Comparison of ENCODE assay signal across 12 cellular contexts in genomic region chr18:59960272-59960671, GRCh38.
DNase-seq lines count a peak whose midpoint lies in the region; ATAC-seq and TF ChIP-seq lines count a peak whose summit lies in the region.
"Had no signal": no experiment of that assay in that cellular context is flagged by ENCODE, and none has a peak within 500 bp of the region (broad histone marks: within the 10 kb centered on the region; RNA-seq: fewer than 3 reads in every experiment).

No MANE protein-coding gene starts in this region.

- TF ChIP-seq POLR2A in heart left ventricle (IDR thresholded peaks at IDR 0.05), result no peak

- peaks cover 12% of the 10 kb centered on the region for H3K27me3 Mint-ChIP-seq in activated CD4-positive, alpha-beta T cell treated with anti-CD3 and anti-CD28 coated beads for 36 hours
- H3K27me3 Mint-ChIP-seq in activated T-helper 17 cell treated with anti-CD3 and anti-CD28 coated beads, Interleukin-2, amount 50 U/mL, for 72 hours, result peaks cover 19% of the 10 kb centered on the region
- peaks cover 4% of the 10 kb centered on the region for H3K27me3 Mint-ChIP-seq in type B pancreatic cell

- no peaks in the 10 kb centered on the region for H3K36me3 ChIP-seq in KMS-11 (ENCODE audit: insufficient read depth)
- no peaks in the 10 kb centered on the region for H3K36me3 ChIP-seq in colonic mucosa
- no peaks in the 10 kb centered on the region for H3K36me3 ChIP-seq in heart left ventricle
- H3K36me3 ChIP-seq: BLaER1 treated with 17β-estradiol and CSF1 and Interleukin-3, amounts not matched to agents 10 nM and 100 nM had no signal

- no peaks in the 10 kb centered on the region for H3K36me3 Mint-ChIP-seq in activated CD4-positive, alpha-beta T cell treated with anti-CD3 and anti-CD28 coated beads for 36 hours (ENCODE audit: low read depth)
- no peaks in the 10 kb centered on the region for H3K36me3 Mint-ChIP-seq in activated T-helper 17 cell treated with anti-CD3 and anti-CD28 coated beads, Interleukin-2, amount 50 U/mL, for 72 hours (ENCODE audit: low read depth)
- H3K36me3 Mint-ChIP-seq in type B pancreatic cell, result no peaks in the 10 kb centered on the region

- H3K27ac Mint-ChIP-seq in activated CD4-positive, alpha-beta T cell treated with anti-CD3 and anti-CD28 coated beads for 36 hours, result no peak overlapping the region
- H3K27ac Mint-ChIP-seq in activated T-helper 17 cell treated with anti-CD3 and anti-CD28 coated beads, Interleukin-2, amount 50 U/mL, for 72 hours, result peak overlapping the region; percentile 21
- peak overlapping the region; percentile 73 for H3K27ac Mint-ChIP-seq in type B pancreatic cell

- H3K4me2 ChIP-seq in KMS-11, result peak overlapping the region; percentile 23; the same call in 1 of the 2 replicates

- H4K20me1 ChIP-seq in KMS-11 (ENCODE audit: insufficient read depth), result no peaks in the 10 kb centered on the region
- H4K20me1 ChIP-seq: BLaER1 treated with 17β-estradiol and CSF1 and Interleukin-3, amounts not matched to agents 10 nM and 100 nM had no signal

- H3K4me1 ChIP-seq in KMS-11 (ENCODE audit: low read depth, poor library complexity, severe bottlenecking), result peaks cover 61% of the 10 kb centered on the region
- H3K4me1 ChIP-seq in colonic mucosa, result no peaks in the 10 kb centered on the region
- peaks cover 0 to 4% (median 0%) of the 10 kb centered on the region in 12 donors for H3K4me1 ChIP-seq in heart left ventricle

- H3K27me3 ChIP-seq in KMS-11 (ENCODE audit: insufficient read depth, low read depth), result no peaks in the 10 kb centered on the region
- H3K27me3 ChIP-seq in colonic mucosa, result no peaks in the 10 kb centered on the region
- H3K27me3 ChIP-seq in heart left ventricle, result peaks cover 0 to 5% (median 0%) of the 10 kb centered on the region in 9 donors
- H3K27me3 ChIP-seq: BLaER1 treated with 17β-estradiol and CSF1 and Interleukin-3, amounts not matched to agents 10 nM and 100 nM had no signal

- H3K4me1 Mint-ChIP-seq in activated CD4-positive, alpha-beta T cell treated with anti-CD3 and anti-CD28 coated beads for 36 hours, result peaks cover 10% of the 10 kb centered on the region
- H3K4me1 Mint-ChIP-seq in activated T-helper 17 cell treated with anti-CD3 and anti-CD28 coated beads, Interleukin-2, amount 50 U/mL, for 72 hours, result no peaks in the 10 kb centered on the region
- peaks cover 8% of the 10 kb centered on the region for H3K4me1 Mint-ChIP-seq in type B pancreatic cell (ENCODE audit: unreplicated experiment)

- H3K9me3 ChIP-seq in colonic mucosa, result no peaks in the 10 kb centered on the region
- no peaks in the 10 kb centered on the region for H3K9me3 ChIP-seq in heart left ventricle

- H3K4me3 Mint-ChIP-seq in activated CD4-positive, alpha-beta T cell treated with anti-CD3 and anti-CD28 coated beads for 36 hours, result no peak overlapping the region
- H3K4me3 Mint-ChIP-seq in activated T-helper 17 cell treated with anti-CD3 and anti-CD28 coated beads, Interleukin-2, amount 50 U/mL, for 72 hours, result no peak overlapping the region
- H3K4me3 Mint-ChIP-seq in type B pancreatic cell, result no peak overlapping the region

- intact Hi-C loops in activated CD4-positive, alpha-beta T cell treated with anti-CD3 and anti-CD28 coated beads for 36 hours (cut with DNase I, micrococcal nuclease), result no loop called here
- intact Hi-C loops in colonic mucosa (cut with DNase I), result no loop called here
- intact Hi-C loops in heart left ventricle (cut with DNase I), result loop anchor here in 1 of 10 donors (10.0 kb wide), 1 partner anchor 125 kb away; no protein-coding TSS in a partner anchor

- H3K27ac ChIP-seq in KMS-11 (no peak overlapping the region), colonic mucosa (no peak overlapping the region), heart left ventricle (no peak overlapping the region)
- H3K27ac ChIP-seq: BLaER1 treated with 17β-estradiol and CSF1 and Interleukin-3, amounts not matched to agents 10 nM and 100 nM had no signal

- POLR2A ChIA-PET in activated CD4-positive, alpha-beta T cell treated with anti-CD3 and anti-CD28 coated beads for 36 hours (lab: Charles Lee), result no interaction called here

- H3K4me3 ChIP-seq in KMS-11 (IDR thresholded peaks at IDR 0.05; ENCODE audit: insufficient read depth, low read depth, low read length), result no peak overlapping the region
- H3K4me3 ChIP-seq in colonic mucosa, result no peak overlapping the region
- no peak overlapping the region for H3K4me3 ChIP-seq in heart left ventricle
- H3K4me3 ChIP-seq: BLaER1 treated with 17β-estradiol and CSF1 and Interleukin-3, amounts not matched to agents 10 nM and 100 nM had no signal

- 89 to 96% (median 93%) methylated on average over 2 of the region's 2 CpGs for WGBS in heart left ventricle, 4 donors

- ATAC-seq in activated CD4-positive, alpha-beta T cell treated with anti-CD3 and anti-CD28 coated beads for 36 hours, result peak; percentile 36
- peak; percentile 24 for ATAC-seq in activated T-helper 17 cell treated with anti-CD3 and anti-CD28 coated beads, Interleukin-2, amount 50 U/mL, for 72 hours (replicated peaks)
- no peak for ATAC-seq in heart left ventricle

- H2AFZ ChIP-seq in KMS-11 (ENCODE audit: low read depth), result no peak overlapping the region

- H3K9ac ChIP-seq in KMS-11 (no peak overlapping the region), colonic mucosa (ENCODE audit: low read depth in 2 of 2, low read length in 2 of 2) (no peak overlapping the region)
- H3K9ac ChIP-seq: BLaER1 treated with 17β-estradiol and CSF1 and Interleukin-3, amounts not matched to agents 10 nM and 100 nM had no signal

- no peaks in the 10 kb centered on the region for H3K79me2 ChIP-seq in KMS-11 (ENCODE audit: insufficient read depth, low read depth)

- TF ChIP-seq CTCF in KMS-11 (conservative IDR thresholded peaks at IDR 0.05; ENCODE audit: low read depth, low read length), result no peak
- TF ChIP-seq CTCF in type B pancreatic cell (conservative IDR thresholded peaks at IDR 0.05), result no peak
- no peak for TF ChIP-seq CTCF in colonic mucosa (IDR thresholded peaks at IDR 0.05)
- no peak for TF ChIP-seq CTCF in heart left ventricle (IDR thresholded peaks at IDR 0.05)

- CTCF ChIA-PET in activated CD4-positive, alpha-beta T cell treated with anti-CD3 and anti-CD28 coated beads for 36 hours (lab: Charles Lee), result no interaction called here

- no peaks in the 10 kb centered on the region for H3K9me3 Mint-ChIP-seq in activated CD4-positive, alpha-beta T cell treated with anti-CD3 and anti-CD28 coated beads for 36 hours (ENCODE audit: low read depth)
- no peaks in the 10 kb centered on the region for H3K9me3 Mint-ChIP-seq in activated T-helper 17 cell treated with anti-CD3 and anti-CD28 coated beads, Interleukin-2, amount 50 U/mL, for 72 hours
- H3K9me3 Mint-ChIP-seq in type B pancreatic cell, result peaks cover 10% of the 10 kb centered on the region

- no peak for DNase-seq in activated CD4-positive, alpha-beta T cell treated with anti-CD3 and anti-CD28 coated beads for 36 hours
- DNase-seq in activated CD4-positive, alpha-beta T cell treated with anti-CD3 and anti-CD28 coated beads, Interleukin-2, amount 50 U/mL, for 1 hour, result no peak
- no peak for DNase-seq in type B pancreatic cell (ENCODE audit: extremely low spot score, unreplicated experiment)
- no peak for DNase-seq in colonic mucosa
- no peak for DNase-seq in activated CD8-positive, alpha-beta memory T cell treated with anti-CD3 and anti-CD28 coated beads, Interleukin-2, amount 50 U/mL, for 4 hours
- no peak for DNase-seq in heart left ventricle
- DNase-seq: 8988T, HCEC 1CT, NCI-H187 treated with DMSO at 0.1 percent for 48 hours had no signal

Comparison
In these comparisons a context has a peak if more than half of its experiments do, and no peak if none do; other contexts are left out.
1. ATAC-seq: peak in activated CD4-positive, alpha-beta T cell treated with anti-CD3 and anti-CD28 coated beads for 36 hours (single experiment) and activated T-helper 17 cell treated with anti-CD3 and anti-CD28 coated beads, Interleukin-2, amount 50 U/mL, for 72 hours (single experiment); none in heart left ventricle (0 of 4).